10 cellular contexts compared by ENCODE assay signal in the genomic region with DNA sequence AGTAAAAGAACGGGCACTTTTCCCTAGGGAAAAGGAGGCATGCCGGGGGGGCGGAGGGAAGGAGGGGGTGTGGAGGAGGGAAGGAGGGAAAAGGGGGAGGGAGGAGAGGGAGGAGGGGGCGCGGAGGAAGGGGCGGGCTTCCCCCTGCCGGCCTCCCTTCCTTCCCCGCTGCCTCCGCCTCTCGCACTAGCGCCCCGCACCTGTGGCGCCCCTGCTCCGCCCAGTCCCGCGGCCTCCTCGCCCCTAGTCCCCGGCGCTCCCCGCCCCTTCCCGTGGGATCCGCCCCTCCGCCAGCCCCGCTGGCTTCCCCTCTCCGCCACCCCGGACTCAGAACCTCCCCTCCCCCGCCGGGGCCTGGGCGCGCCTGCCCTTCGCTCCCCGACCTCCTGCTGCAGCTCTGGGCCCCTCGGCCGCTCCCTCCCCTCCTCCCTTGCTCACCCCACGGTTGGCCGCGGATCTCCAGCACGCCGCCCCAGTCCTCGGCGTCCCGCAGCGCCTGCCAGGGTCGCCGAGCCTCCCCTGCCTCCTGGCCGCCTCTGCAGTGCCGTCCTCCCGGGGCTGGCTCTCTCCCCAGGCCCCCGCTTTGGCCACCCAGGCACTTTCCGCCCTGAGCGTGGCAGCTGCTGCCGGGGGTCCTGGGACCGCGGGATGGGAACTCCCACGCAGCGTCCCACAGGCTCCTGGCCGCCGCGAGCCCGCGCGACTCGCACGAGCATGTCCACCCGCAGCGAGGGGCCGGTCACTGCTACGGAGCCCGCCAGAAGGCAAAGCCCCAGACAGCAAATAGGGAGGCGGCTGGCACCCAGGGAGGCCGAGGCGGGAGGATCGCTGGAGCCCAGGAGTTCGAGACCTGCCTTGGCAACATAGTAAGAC.
DNase-seq lines count a peak whose midpoint lies in the region; ATAC-seq, FAIRE-seq and TF ChIP-seq lines count a peak whose summit lies in the region.
"Had no signal": no experiment of that assay in that cellular context is flagged by ENCODE, and none has a peak within 500 bp of the region (broad histone marks: within the 10 kb centered on the region; RNA-seq: fewer than 3 reads in every experiment).

No MANE protein-coding gene starts in this region.

- no peak overlapping the region for H2BK120ac ChIP-seq in H1 (replicated peaks; ENCODE audit: low read depth, low read length)
- peak overlapping the region; percentile 0 for H2BK120ac ChIP-seq in mesendoderm (ENCODE audit: low read depth, low read length)

- peak overlapping the region; percentile 83; the same call in 1 of the 2 replicates for H2BK5ac ChIP-seq in H1 (ENCODE audit: low read depth, low read length)
- no peak overlapping the region for H2BK5ac ChIP-seq in mesendoderm (ENCODE audit: low read length)

- peaks cover 35% of the 10 kb centered on the region for H3K27me3 Mint-ChIP-seq in stimulated activated memory B cell treated with anti-CD40 and anti-IgM and Interleukin-4, amounts not matched to agents 10 μg/mL and 1 μg/mL and 100 μg/mL, for 72 hours
- peaks cover 36 to 55% (median 38%) of the 10 kb centered on the region in 3 donors for H3K27me3 Mint-ChIP-seq in CD14-positive monocyte (ENCODE audit: low read depth in 3 of 3)

- H3K4me2 ChIP-seq in H1 (ENCODE audit: insufficient read depth in 1 of 2, low read depth in 2 of 2, low read length in 2 of 2) (peak overlapping the region; percentile 74 to 79), mesendoderm (ENCODE audit: low read length) (peak overlapping the region; percentile 71)

- H3K27ac Mint-ChIP-seq in stimulated activated memory B cell treated with anti-CD40 and anti-IgM and Interleukin-4, amounts not matched to agents 10 μg/mL and 1 μg/mL and 100 μg/mL, for 72 hours = no peak overlapping the region
- no peak overlapping the region for H3K27ac Mint-ChIP-seq in CD14-positive monocyte

- H3K56ac ChIP-seq in H1 (replicated peaks; ENCODE audit: insufficient read length, low read depth, low read length) (no peak overlapping the region), mesendoderm (ENCODE audit: low read length) (peak overlapping the region; percentile 96)

- H2BK15ac ChIP-seq in H1 (ENCODE audit: low read length) (no peak overlapping the region; the same call in 1 of the 2 replicates), mesendoderm (replicated peaks; ENCODE audit: low read depth) (no peak overlapping the region)

- no peaks in the 10 kb centered on the region for H3K9me3 Mint-ChIP-seq in stimulated activated memory B cell treated with anti-CD40 and anti-IgM and Interleukin-4, amounts not matched to agents 10 μg/mL and 1 μg/mL and 100 μg/mL, for 72 hours
- peaks cover 0 to 12% (median 3%) of the 10 kb centered on the region in 7 donors for H3K9me3 Mint-ChIP-seq in CD14-positive monocyte

- TF ChIP-seq RAD21 in Ishikawa (IDR thresholded peaks at IDR 0.05; ENCODE audit: low read depth) = no peak
- no peak; a peak in 1 of 4 replicates for TF ChIP-seq RAD21 in H1 (IDR thresholded peaks at IDR 0.05 in 1 of 2, conservative IDR thresholded peaks at IDR 0.05 in 1 of 2; ENCODE audit: low read depth in 2 of 2, low read length in 2 of 2)

- H4K8ac ChIP-seq in H1 (ENCODE audit: extremely low read depth, insufficient read depth, low read length) = peak overlapping the region; percentile 66
- no peak overlapping the region for H4K8ac ChIP-seq in mesendoderm (ENCODE audit: low read depth, low read length)

- TF ChIP-seq POLR2A in H1 (IDR thresholded peaks at IDR 0.05; ENCODE audit: control extremely low read depth in 1 of 2, low read depth in 2 of 2, low read length in 2 of 2) = no peak; a peak in 1 of 3 replicates

- H2BK20ac ChIP-seq in H1 (ENCODE audit: low read length) = no peak overlapping the region

- H3K9ac ChIP-seq in H1 (replicated peaks in 1 of 4; ENCODE audit: extremely low read depth in 1 of 4, low read depth in 3 of 4, low read length in 3 of 4) (peak overlapping the region in 2 of 4 experiments; percentile 9 to 38; a peak in 3 of 7 replicates), mesendoderm (ENCODE audit: low read length) (peak overlapping the region; percentile 79)

- H2AK5ac ChIP-seq in H1 (ENCODE audit: low read depth, low read length) = no peak overlapping the region
- no peak overlapping the region for H2AK5ac ChIP-seq in mesendoderm (ENCODE audit: low read length)

- no peak overlapping the region for H4K5ac ChIP-seq in H1 (ENCODE audit: insufficient read length, low read depth, low read length)
- H4K5ac ChIP-seq in mesendoderm (ENCODE audit: low read length) = no peak overlapping the region

- ATAC-seq in stimulated activated memory B cell treated with anti-CD40 and anti-IgM and Interleukin-4, amounts not matched to agents 10 μg/mL and 1 μg/mL and 100 μg/mL, for 72 hours = no peak
- no peak for ATAC-seq in GM21619 (IDR thresholded peaks at IDR 0.05; ENCODE audit: unreplicated experiment)

- H4K91ac ChIP-seq in H1 (replicated peaks; ENCODE audit: insufficient read length, low read length) = no peak overlapping the region

- POLR2A ChIA-PET in H1 (lab: Charles Lee; ENCODE audit: partially characterized antibody) = interaction anchor here (0.8 kb wide), 1 partner anchor 146 kb away, joined by 3 read pairs; no protein-coding TSS in a partner anchor

- no peak overlapping the region for H2BK12ac ChIP-seq in H1 (ENCODE audit: low read depth, low read length)

- H3K4me1 ChIP-seq in H1 (replicated peaks in 1 of 4; ENCODE audit: control insufficient read depth in 3 of 4, insufficient read depth in 4 of 4, low read length in 3 of 4) (peaks cover 0 to 13% (median 1%) of the 10 kb centered on the region in 4 experiments; a peak in 6 of 7 replicates), mesendoderm (ENCODE audit: control insufficient read depth, low read depth, low read length) (no peaks in the 10 kb centered on the region)

- H3K27ac ChIP-seq in H1 (ENCODE audit: low read depth, low read length) (no peak overlapping the region; the same call in 1 of the 2 replicates), mesendoderm (ENCODE audit: low read depth, low read length) (no peak overlapping the region)

- H3K27me3 ChIP-seq in H1 (replicated peaks in 1 of 4; ENCODE audit: control insufficient read depth in 3 of 4, extremely low read depth in 1 of 4, insufficient read depth in 3 of 4, low read length in 3 of 4) (no peaks in the 10 kb centered on the region), mesendoderm (ENCODE audit: insufficient read depth, low read length, poor library complexity) (no peaks in the 10 kb centered on the region)

- H3K4ac ChIP-seq in H1 (replicated peaks; ENCODE audit: insufficient read length, low read depth, low read length) = no peak overlapping the region
- no peak overlapping the region for H3K4ac ChIP-seq in mesendoderm (ENCODE audit: low read depth, low read length)

- H3K79me2 ChIP-seq in H1 (ENCODE audit: control insufficient read depth in 1 of 2, insufficient read depth in 2 of 2, low read length in 2 of 2) = no peaks in the 10 kb centered on the region
- no peaks in the 10 kb centered on the region for H3K79me2 ChIP-seq in mesendoderm (ENCODE audit: control insufficient read depth, insufficient read depth, low read length)

- H2AFZ ChIP-seq in H1 (ENCODE audit: low read length) = no peak overlapping the region

- FAIRE-seq in H1 (lab: Jason Lieb, UNC) = no peak
- FAIRE-seq: G401.6 had no signal

- TF ChIP-seq CTCF in H1 (IDR thresholded peaks at IDR 0.05; ENCODE audit: control extremely low read depth in 1 of 3, insufficient read depth in 1 of 3, low read depth in 1 of 3, low read length in 3 of 3) (no peak), CD14-positive monocyte (IDR thresholded peaks at IDR 0.05) (no peak)

- no peaks in the 10 kb centered on the region for H4K20me1 ChIP-seq in H1 (replicated peaks in 1 of 2; ENCODE audit: control insufficient read depth in 1 of 2, insufficient read depth in 2 of 2, low read length in 2 of 2)

- H3K18ac ChIP-seq in H1 (ENCODE audit: extremely low read depth, low read length) (peak overlapping the region; percentile 71; the same call in 1 of the 2 replicates), mesendoderm (ENCODE audit: low read length) (peak overlapping the region; percentile 31)

- H3K4me1 Mint-ChIP-seq in stimulated activated memory B cell treated with anti-CD40 and anti-IgM and Interleukin-4, amounts not matched to agents 10 μg/mL and 1 μg/mL and 100 μg/mL, for 72 hours = no peaks in the 10 kb centered on the region
- no peaks in the 10 kb centered on the region for H3K4me1 Mint-ChIP-seq in CD14-positive monocyte

- H3K4me3 Mint-ChIP-seq in stimulated activated memory B cell treated with anti-CD40 and anti-IgM and Interleukin-4, amounts not matched to agents 10 μg/mL and 1 μg/mL and 100 μg/mL, for 72 hours = no peak overlapping the region
- H3K4me3 Mint-ChIP-seq in CD14-positive monocyte = peak overlapping the region in 1 of 2 donors; percentile 46

- intact Hi-C loops in CD14-positive monocyte (cut with micrococcal nuclease) = no loop called here

- H3K14ac ChIP-seq in H1 (ENCODE audit: insufficient read length) = no peak overlapping the region

- H3K23ac ChIP-seq in H1 (ENCODE audit: insufficient read length) = no peak overlapping the region
- H3K23ac ChIP-seq in mesendoderm (ENCODE audit: low read length) = peak overlapping the region; percentile 9

- peak overlapping the region; percentile 57 to 94 (median 62) for H3K4me3 ChIP-seq in H1 (ENCODE audit: extremely low read depth in 1 of 4, insufficient read depth in 2 of 4, low read depth in 3 of 4, low read length in 4 of 4)
- peak overlapping the region; percentile 65 for H3K4me3 ChIP-seq in mesendoderm (ENCODE audit: low read length)

- TF ChIP-seq EP300 in Ishikawa (IDR thresholded peaks at IDR 0.05; ENCODE audit: borderline replicate concordance) = peak; percentile 20; the same call in 1 of the 2 replicates
- no peak for TF ChIP-seq EP300 in H1 (IDR thresholded peaks at IDR 0.05; ENCODE audit: borderline replicate concordance in 1 of 2, low read depth in 2 of 2, low read length in 2 of 2)

- H3K36me3 Mint-ChIP-seq in stimulated activated memory B cell treated with anti-CD40 and anti-IgM and Interleukin-4, amounts not matched to agents 10 μg/mL and 1 μg/mL and 100 μg/mL, for 72 hours = no peaks in the 10 kb centered on the region
- no peaks in the 10 kb centered on the region for H3K36me3 Mint-ChIP-seq in CD14-positive monocyte

- H3K79me1 ChIP-seq in H1 (ENCODE audit: low read depth, low read length) (no peaks in the 10 kb centered on the region), mesendoderm (ENCODE audit: low read length) (no peaks in the 10 kb centered on the region)

- H3K36me3 ChIP-seq in H1 (ENCODE audit: control insufficient read depth in 2 of 4, insufficient read depth in 4 of 4, low read length in 3 of 4) (no peaks in the 10 kb centered on the region), mesendoderm (ENCODE audit: control insufficient read depth, insufficient read depth, low read length) (no peaks in the 10 kb centered on the region)

- H3K9me3 ChIP-seq in H1 (ENCODE audit: insufficient read depth in 2 of 2, low read depth in 1 of 2, low read length in 1 of 2) = no peaks in the 10 kb centered on the region

- peak; percentile 82 for DNase-seq in 8988T
- peak; percentile 73 to 93 for DNase-seq in H1 (ENCODE audit: low read depth in 1 of 2, low spot score in 2 of 2)
- DNase-seq in mesendoderm = peak; percentile 86
- DNase-seq in CD14-positive monocyte (ENCODE audit: low spot score) = no peak
- DNase-seq in globus pallidus (ENCODE audit: low spot score) = no peak
- DNase-seq: NCI-H2081 treated with DMSO at 0.1 percent for 48 hours had no signal

- CTCF ChIA-PET in H1 (lab: Charles Lee; ENCODE audit: partially characterized antibody) = interaction anchor here (0.6 to 2.1 kb wide), 2 partner anchors 250 to 265 kb away, joined by 3 to 9 read pairs; no protein-coding TSS in a partner anchor

- peaks cover 8% of the 10 kb centered on the region; the same call in 1 of the 2 replicates for H3K23me2 ChIP-seq in H1 (ENCODE audit: low read depth, low read length)

- WGBS in H1 (ENCODE audit: extremely low coverage in 1 of 2, insufficient coverage in 1 of 2, insufficient read length in 1 of 2, insufficient replicate concordance in 2 of 2, low coverage in 1 of 2, low lambda C conversion rate in 2 of 2, missing lambda C conversion rate in 1 of 2), 2 experiments = 6% methylated on average over 39 of the region's 74 CpGs; no CpG with 5 or more reads in 1 of the 2 experiments
- WGBS in mesendoderm (ENCODE audit: extremely low coverage, insufficient coverage, low lambda C conversion rate) = no CpG with 5 or more reads among the region's 74 CpGs

Comparison
In these comparisons a context has a peak if more than half of its experiments do, and no peak if none do; other contexts are left out.
1. DNase-seq: peak in 8988T (single experiment), H1 (2 of 2) and mesendoderm (single experiment); none in CD14-positive monocyte (single experiment) and globus pallidus (single experiment).